ENCODE assay signal across 1 cellular context in the genomic region with DNA sequence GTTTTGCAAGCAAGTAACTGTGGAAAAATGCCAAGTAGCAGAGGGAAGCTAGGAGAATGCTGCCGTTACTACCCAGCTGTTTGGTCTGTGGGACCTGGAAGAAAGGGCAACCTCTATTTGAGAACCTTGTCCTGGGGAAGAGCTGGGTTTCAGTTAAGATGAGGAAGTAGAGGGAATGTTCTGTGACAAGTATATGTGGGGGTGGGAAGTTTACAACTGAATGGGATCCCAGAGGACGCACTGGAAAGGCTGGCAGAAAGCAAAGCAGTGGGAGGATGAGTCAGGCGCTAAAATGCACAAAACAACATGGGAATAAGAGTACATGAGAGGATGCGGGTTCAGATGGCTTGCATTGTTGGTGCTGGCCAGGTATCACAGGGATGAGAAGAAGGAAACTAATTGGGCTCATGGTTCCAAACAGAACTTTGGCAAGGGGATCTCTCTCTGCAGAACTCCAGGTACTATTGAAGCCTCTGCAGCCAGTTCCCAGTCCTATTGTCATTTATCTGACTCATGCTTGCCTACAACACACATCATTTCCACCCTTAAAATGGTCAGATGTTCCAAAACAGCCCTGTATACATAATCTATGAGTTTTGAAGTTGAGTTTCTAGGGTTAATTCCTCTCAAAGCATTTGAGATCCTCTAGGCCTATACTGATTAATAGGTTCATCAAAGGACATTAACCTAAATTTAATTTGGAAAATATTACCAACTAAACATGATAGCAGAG.
TF ChIP-seq lines count a peak whose summit lies in the region.

No MANE protein-coding gene starts in this region.

TF ChIP-seq in GM23338, 12 proteins besides CTCF, POLR2A, EP300 and RAD21 (continued from another document):
- TF ChIP-seq, protein P1, sequence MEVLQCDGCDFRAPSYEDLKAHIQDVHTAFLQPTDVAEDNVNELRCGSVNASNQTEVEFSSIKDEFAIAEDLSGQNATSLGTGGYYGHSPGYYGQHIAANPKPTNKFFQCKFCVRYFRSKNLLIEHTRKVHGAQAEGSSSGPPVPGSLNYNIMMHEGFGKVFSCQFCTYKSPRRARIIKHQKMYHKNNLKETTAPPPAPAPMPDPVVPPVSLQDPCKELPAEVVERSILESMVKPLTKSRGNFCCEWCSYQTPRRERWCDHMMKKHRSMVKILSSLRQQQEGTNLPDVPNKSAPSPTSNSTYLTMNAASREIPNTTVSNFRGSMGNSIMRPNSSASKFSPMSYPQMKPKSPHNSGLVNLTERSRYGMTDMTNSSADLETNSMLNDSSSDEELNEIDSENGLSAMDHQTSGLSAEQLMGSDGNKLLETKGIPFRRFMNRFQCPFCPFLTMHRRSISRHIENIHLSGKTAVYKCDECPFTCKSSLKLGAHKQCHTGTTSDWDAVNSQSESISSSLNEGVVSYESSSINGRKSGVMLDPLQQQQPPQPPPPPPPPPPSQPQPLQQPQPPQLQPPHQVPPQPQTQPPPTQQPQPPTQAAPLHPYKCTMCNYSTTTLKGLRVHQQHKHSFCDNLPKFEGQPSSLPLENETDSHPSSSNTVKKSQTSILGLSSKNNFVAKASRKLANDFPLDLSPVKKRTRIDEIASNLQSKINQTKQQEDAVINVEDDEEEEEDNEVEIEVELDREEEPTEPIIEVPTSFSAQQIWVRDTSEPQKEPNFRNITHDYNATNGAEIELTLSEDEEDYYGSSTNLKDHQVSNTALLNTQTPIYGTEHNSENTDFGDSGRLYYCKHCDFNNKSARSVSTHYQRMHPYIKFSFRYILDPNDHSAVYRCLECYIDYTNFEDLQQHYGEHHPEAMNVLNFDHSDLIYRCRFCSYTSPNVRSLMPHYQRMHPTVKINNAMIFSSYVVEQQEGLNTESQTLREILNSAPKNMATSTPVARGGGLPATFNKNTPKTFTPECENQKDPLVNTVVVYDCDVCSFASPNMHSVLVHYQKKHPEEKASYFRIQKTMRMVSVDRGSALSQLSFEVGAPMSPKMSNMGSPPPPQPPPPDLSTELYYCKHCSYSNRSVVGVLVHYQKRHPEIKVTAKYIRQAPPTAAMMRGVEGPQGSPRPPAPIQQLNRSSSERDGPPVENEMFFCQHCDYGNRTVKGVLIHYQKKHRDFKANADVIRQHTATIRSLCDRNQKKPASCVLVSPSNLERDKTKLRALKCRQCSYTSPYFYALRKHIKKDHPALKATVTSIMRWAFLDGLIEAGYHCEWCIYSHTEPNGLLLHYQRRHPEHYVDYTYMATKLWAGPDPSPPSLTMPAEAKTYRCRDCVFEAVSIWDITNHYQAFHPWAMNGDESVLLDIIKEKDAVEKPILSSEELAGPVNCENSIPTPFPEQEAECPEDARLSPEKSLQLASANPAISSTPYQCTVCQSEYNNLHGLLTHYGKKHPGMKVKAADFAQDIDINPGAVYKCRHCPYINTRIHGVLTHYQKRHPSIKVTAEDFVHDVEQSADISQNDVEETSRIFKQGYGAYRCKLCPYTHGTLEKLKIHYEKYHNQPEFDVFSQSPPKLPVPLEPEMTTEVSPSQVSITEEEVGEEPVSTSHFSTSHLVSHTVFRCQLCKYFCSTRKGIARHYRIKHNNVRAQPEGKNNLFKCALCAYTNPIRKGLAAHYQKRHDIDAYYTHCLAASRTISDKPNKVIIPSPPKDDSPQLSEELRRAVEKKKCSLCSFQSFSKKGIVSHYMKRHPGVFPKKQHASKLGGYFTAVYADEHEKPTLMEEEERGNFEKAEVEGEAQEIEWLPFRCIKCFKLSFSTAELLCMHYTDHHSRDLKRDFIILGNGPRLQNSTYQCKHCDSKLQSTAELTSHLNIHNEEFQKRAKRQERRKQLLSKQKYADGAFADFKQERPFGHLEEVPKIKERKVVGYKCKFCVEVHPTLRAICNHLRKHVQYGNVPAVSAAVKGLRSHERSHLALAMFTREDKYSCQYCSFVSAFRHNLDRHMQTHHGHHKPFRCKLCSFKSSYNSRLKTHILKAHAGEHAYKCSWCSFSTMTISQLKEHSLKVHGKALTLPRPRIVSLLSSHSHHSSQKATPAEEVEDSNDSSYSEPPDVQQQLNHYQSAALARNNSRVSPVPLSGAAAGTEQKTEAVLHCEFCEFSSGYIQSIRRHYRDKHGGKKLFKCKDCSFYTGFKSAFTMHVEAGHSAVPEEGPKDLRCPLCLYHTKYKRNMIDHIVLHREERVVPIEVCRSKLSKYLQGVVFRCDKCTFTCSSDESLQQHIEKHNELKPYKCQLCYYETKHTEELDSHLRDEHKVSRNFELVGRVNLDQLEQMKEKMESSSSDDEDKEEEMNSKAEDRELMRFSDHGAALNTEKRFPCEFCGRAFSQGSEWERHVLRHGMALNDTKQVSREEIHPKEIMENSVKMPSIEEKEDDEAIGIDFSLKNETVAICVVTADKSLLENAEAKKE (CRISPR knock-in tag; IDR thresholded peaks at IDR 0.05), result no peak
- TF ChIP-seq ZNF331 (CRISPR knock-in tag; IDR thresholded peaks at IDR 0.05; ENCODE audit: low read depth) (no peak), EZH2phosphoT487 (IDR thresholded peaks at IDR 0.05; ENCODE audit: unreplicated experiment) (no peak)
